Comparison of ENCODE assay signal across 8 cellular contexts in genomic region chr3:81910244-81910852, GRCh38.
DNase-seq lines count a peak whose midpoint lies in the region; ATAC-seq, FAIRE-seq and TF ChIP-seq lines count a peak whose summit lies in the region.

No MANE protein-coding gene starts in this region.

- POLR2A ChIA-PET in CD8-positive, alpha-beta T cell (lab: Charles Lee): no interaction called here

- CTCF ChIA-PET in CD8-positive, alpha-beta T cell (lab: Charles Lee): interaction anchor here (0.8 to 1.4 kb wide), 6 partner anchors 11 to 25 kb away, joined by 3 to 6 read pairs (median 4); no protein-coding TSS in a partner anchor

- peak; percentile 81 for TF ChIP-seq CTCF in CD8-positive, alpha-beta T cell (IDR thresholded peaks at IDR 0.05)
- peak; percentile 79 for TF ChIP-seq CTCF in neutrophil (IDR thresholded peaks at IDR 0.05)

- H3K4me3 ChIP-seq in CD8-positive, alpha-beta T cell (ENCODE audit: low read depth, low read length): no peak overlapping the region
- no peak overlapping the region for H3K4me3 ChIP-seq in neutrophil (ENCODE audit: low read depth in 1 of 2, low read length in 1 of 2)

- DNase-seq in CD8-positive, alpha-beta T cell: peak in 1 of 7 experiments; percentile 5
- DNase-seq in RCC 7860 (ENCODE audit: low spot score) (peak; percentile 6), erythroblast (lab: John Stamatoyannopoulos, UW) (peak; percentile 17 to 57)

- H3K9me3 Mint-ChIP-seq in CD8-positive, alpha-beta T cell: no peaks in the 10 kb centered on the region

- FAIRE-seq in RCC 7860 (lab: Jason Lieb, UNC): no peak

- intact Hi-C loops in CD8-positive, alpha-beta T cell (cut with DNase I, micrococcal nuclease): no loop called here

- H3K36me3 Mint-ChIP-seq in CD8-positive, alpha-beta T cell: no peaks in the 10 kb centered on the region

- H3K9me3 ChIP-seq in CD8-positive, alpha-beta T cell (ENCODE audit: low read length): no peaks in the 10 kb centered on the region
- H3K9me3 ChIP-seq in neutrophil: no peaks in the 10 kb centered on the region

- H3K27me3 Mint-ChIP-seq in CD8-positive, alpha-beta T cell (ENCODE audit: low read depth): peaks cover 3% of the 10 kb centered on the region

- no peaks in the 10 kb centered on the region for H3K36me3 ChIP-seq in CD8-positive, alpha-beta T cell (ENCODE audit: insufficient read depth, low read length)
- H3K36me3 ChIP-seq in neutrophil: no peaks in the 10 kb centered on the region

- no peak for TF ChIP-seq POLR2A in erythroblast (IDR thresholded peaks at IDR 0.05; ENCODE audit: low read length)

- no peaks in the 10 kb centered on the region for H3K27me3 ChIP-seq in CD8-positive, alpha-beta T cell (ENCODE audit: insufficient read depth, low read length)
- no peaks in the 10 kb centered on the region for H3K27me3 ChIP-seq in neutrophil

- no peak overlapping the region for H3K27ac Mint-ChIP-seq in CD8-positive, alpha-beta T cell

- ATAC-seq in CD8-positive, alpha-beta T cell: no peak
- ATAC-seq in GM18517 (IDR thresholded peaks at IDR 0.05; ENCODE audit: unreplicated experiment) (peak; percentile 61), HG03196 (IDR thresholded peaks at IDR 0.05; ENCODE audit: unreplicated experiment) (peak; percentile 55), HG03139 (IDR thresholded peaks at IDR 0.05; ENCODE audit: unreplicated experiment) (no peak), GM21717 (IDR thresholded peaks at IDR 0.05; ENCODE audit: unreplicated experiment) (no peak)

- H3K4me1 Mint-ChIP-seq in CD8-positive, alpha-beta T cell (ENCODE audit: low read depth): no peaks in the 10 kb centered on the region

- no peak overlapping the region for H3K4me3 Mint-ChIP-seq in CD8-positive, alpha-beta T cell

- no peak overlapping the region for H3K27ac ChIP-seq in CD8-positive, alpha-beta T cell (ENCODE audit: low read depth, low read length)
- H3K27ac ChIP-seq in neutrophil: no peak overlapping the region

- H3K4me1 ChIP-seq in CD8-positive, alpha-beta T cell (ENCODE audit: insufficient read depth, low read length): no peaks in the 10 kb centered on the region
- peaks cover 0 to 13% of the 10 kb centered on the region in 2 experiments for H3K4me1 ChIP-seq in neutrophil (ENCODE audit: control insufficient read depth in 1 of 2, insufficient read depth in 1 of 2, low read depth in 1 of 2, low read length in 1 of 2)

Comparison
In these comparisons a context has a peak if more than half of its experiments do, and no peak if none do; other contexts are left out.
1. ATAC-seq: peak in GM18517 (single experiment) and HG03196 (single experiment); none in CD8-positive, alpha-beta T cell (single experiment), HG03139 (single experiment) and GM21717 (single experiment).